In the genomic region with DNA sequence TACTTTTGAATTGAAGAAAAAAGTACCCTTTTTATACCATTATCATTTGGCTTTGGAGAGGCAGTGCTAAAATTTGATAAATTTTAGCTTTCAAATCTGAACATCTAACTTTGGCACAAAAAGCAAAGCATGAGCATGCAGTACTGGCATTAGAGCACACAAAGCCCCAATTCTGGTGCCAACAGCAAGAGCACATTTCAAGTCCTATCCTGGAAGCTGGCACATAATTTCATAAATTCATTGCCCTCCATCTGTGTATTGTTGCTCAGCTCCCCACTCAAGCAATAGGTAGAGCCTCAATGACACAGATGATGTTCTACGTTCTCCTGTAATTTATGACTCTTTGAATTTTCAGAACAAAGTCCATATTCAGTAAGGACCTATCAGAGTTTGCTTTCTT, we compare ENCODE assay signal across 33 cellular contexts.
"Had no signal": no experiment of that assay in that cellular context is flagged by ENCODE, and none has a peak within 500 bp of the region (broad histone marks: within the 10 kb centered on the region; RNA-seq: fewer than 3 reads in every experiment).

No MANE protein-coding gene starts in this region.

- DNase-seq: activated CD4-positive, alpha-beta memory T cell treated with anti-CD3 and anti-CD28 coated beads for 36 hours; activated CD4-positive, alpha-beta T cell treated with anti-CD3 and anti-CD28 coated beads for 48 hours; activated CD8-positive, alpha-beta memory T cell treated with anti-CD3 and anti-CD28 coated beads, Interleukin-2, amount 50 U/mL, for 4 hours; activated effector memory CD4-positive, alpha-beta T cell treated with anti-CD3 and anti-CD28 coated beads, Interleukin-2, amount 50 U/mL, for 16 hours; activated naive CD4-positive, alpha-beta T cell treated with anti-CD3 and anti-CD28 coated beads for 36 hours; activated naive CD8-positive, alpha-beta T cell treated with anti-CD3 and anti-CD28 coated beads for 36 hours; activated T-cell treated with anti-CD3 and anti-CD28 coated beads, Interleukin-2, amount 50 U/mL, for 1 hour; adrenal gland; aorta; body of pancreas; foreskin keratinocyte; heart right ventricle; kidney glomerular epithelial cell; lower lobe of right lung; mesendoderm; nephron progenitor cell; ovary; retina; stimulated activated CD4-positive, alpha-beta T cell treated with anti-CD3 and anti-CD28 coated beads, Interleukin-4, amount 100 ng/mL, for 24 hours; T-helper 17 cell; T1000; thyroid gland; upper lobe of left lung; WERI-Rb-1 had no signal

- H3K27ac ChIP-seq: adrenal gland, cardiac muscle cell, esophagus muscularis mucosa, foreskin keratinocyte, heart right ventricle, lower lobe of right lung, neutrophil, ovary, skin epidermis, thyroid gland, upper lobe of left lung, vagina, WERI-Rb-1 had no signal

- H3K9me3 ChIP-seq: adrenal gland, body of pancreas, esophagus muscularis mucosa, lower lobe of right lung, neutrophil, ovary, thyroid gland, upper lobe of left lung, vagina had no signal

- ATAC-seq: activated CD4-positive, CD25-positive, alpha-beta regulatory T cell treated with anti-CD3 and anti-CD28 coated beads, Interleukin-2, amount 50 U/mL, for 24 hours; body of pancreas; foreskin keratinocyte; heart right ventricle; left lobe of liver; lower lobe of right lung; sciatic nerve; stimulated activated effector memory CD8-positive, alpha-beta T cell treated with anti-CD3 and anti-CD28 coated beads, Interleukin-12 subunit alpha, Interleukin-12 subunit beta, amount 100 ng/mL, for 72 hours; T-helper 17 cell had no signal

- H3K4me3 ChIP-seq: body of pancreas, cardiac muscle cell, esophagus muscularis mucosa, heart right ventricle, lower lobe of right lung, ovary, skin epidermis, thyroid gland, upper lobe of left lung, vagina had no signal

- H3K27me3 ChIP-seq: adrenal gland, body of pancreas, cardiac muscle cell, esophagus muscularis mucosa, foreskin keratinocyte, heart right ventricle, neutrophil, ovary, thyroid gland, upper lobe of left lung, vagina had no signal

- H3K36me3 ChIP-seq: adrenal gland, cardiac muscle cell, esophagus muscularis mucosa, heart right ventricle, lower lobe of right lung, neutrophil, ovary, thyroid gland, upper lobe of left lung, vagina, WERI-Rb-1 had no signal

- H3K4me1 ChIP-seq: adrenal gland, esophagus muscularis mucosa, foreskin keratinocyte, heart right ventricle, lower lobe of right lung, thyroid gland, upper lobe of left lung, vagina had no signal
